In genomic region chr3:197549261-197549885, GRCh38 we compare ENCODE assay signal across 1 cellular context.
TF ChIP-seq lines count a peak whose summit lies in the region.

No MANE protein-coding gene starts in this region.

TF ChIP-seq in H1, 55 proteins besides CTCF, POLR2A, EP300 and RAD21:
- TF ChIP-seq KDM4A (IDR thresholded peaks at IDR 0.05; ENCODE audit: low read depth, low read length, severe bottlenecking) = no peak
- TF ChIP-seq GABPA (IDR thresholded peaks at IDR 0.05; ENCODE audit: borderline replicate concordance, insufficient read depth, low read length) = no peak
- no peak for TF ChIP-seq JUN (IDR thresholded peaks at IDR 0.05; ENCODE audit: low read depth, low read length)
- no peak for TF ChIP-seq HDAC2 (IDR thresholded peaks at IDR 0.05; ENCODE audit: borderline replicate concordance in 1 of 2, low read depth in 2 of 2, low read length in 2 of 2)
- no peak for TF ChIP-seq KDM5A (IDR thresholded peaks at IDR 0.05; ENCODE audit: low read length)
- no peak for TF ChIP-seq TAF7 (optimal IDR thresholded peaks at IDR 0.05; ENCODE audit: borderline replicate concordance, low read depth, low read length)
- no peak for TF ChIP-seq SP2 (IDR thresholded peaks at IDR 0.05; ENCODE audit: low read length)
- no peak for TF ChIP-seq SRF (IDR thresholded peaks at IDR 0.05; ENCODE audit: low read depth, low read length)
- no peak for TF ChIP-seq CBX5 (IDR thresholded peaks at IDR 0.05; ENCODE audit: low read depth, low read length)
- TF ChIP-seq GTF2F1 (IDR thresholded peaks at IDR 0.05; ENCODE audit: borderline replicate concordance, low read depth, low read length) = no peak
- TF ChIP-seq SP1 (IDR thresholded peaks at IDR 0.05; ENCODE audit: low read depth, low read length) = no peak
- no peak for TF ChIP-seq POLR2AphosphoS5 (IDR thresholded peaks at IDR 0.05; ENCODE audit: low read depth, low read length)
- no peak for TF ChIP-seq SIX5 (IDR thresholded peaks at IDR 0.05; ENCODE audit: low read depth, low read length)
- no peak for TF ChIP-seq JUND (IDR thresholded peaks at IDR 0.05; ENCODE audit: low read length)
